In the genomic region with DNA sequence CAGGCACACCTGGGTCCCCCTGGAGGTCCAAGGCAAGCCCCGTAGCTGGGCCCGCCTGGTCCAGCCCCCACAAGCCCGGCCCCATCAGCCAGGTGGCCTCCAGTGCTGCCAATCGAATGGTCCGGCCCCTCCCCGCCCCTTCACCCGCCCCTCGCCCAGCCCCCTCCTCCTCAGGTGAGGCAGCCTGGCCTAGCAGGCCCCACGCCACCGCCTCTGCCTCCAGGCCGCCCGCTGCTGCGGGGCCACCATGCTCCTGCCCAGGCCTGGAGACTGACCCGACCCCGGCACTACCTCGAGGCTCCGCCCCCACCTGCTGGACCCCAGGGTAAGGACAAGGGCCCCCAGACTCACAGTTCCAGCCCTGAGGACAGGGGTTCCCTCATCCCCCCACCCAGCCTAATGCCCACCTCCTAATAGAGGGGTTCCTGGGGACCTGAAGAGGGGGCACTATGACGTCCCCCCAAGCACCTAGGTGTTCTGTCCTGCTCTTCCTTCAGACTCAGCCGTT, we compare ENCODE assay signal across 8 cellular contexts. TPM values are rescaled to one million over a fixed set of nuclear protein-coding genes. Genes with fewer than 3 reads are reported as not detected.
DNase-seq lines count a peak whose midpoint lies in the region; ATAC-seq lines count a peak whose summit lies in the region.

A gene (plus strand): TSS at position 174 of the 508 bp plus-strand sequence. CDS start 786 bp downstream, outside the sequence.

- peak within 1 kb of the TSS; percentile 5 for H3K9ac ChIP-seq in endocrine pancreas (ENCODE audit: control insufficient read depth, insufficient read depth, low read length)

- DNase-seq in Right ventricle myocardium superior (no peak), cardiac septum (ENCODE audit: low spot score) (no peak), T1000 (lab: John Stamatoyannopoulos, UW) (no peak), head of caudate nucleus (no peak)
- no peak for DNase-seq in naive thymus-derived CD4-positive, alpha-beta T cell

- H3K9me3 Mint-ChIP-seq in naive thymus-derived CD4-positive, alpha-beta T cell: peaks cover 0 to 3% (median 0%) of the 10 kb centered on the region in 11 donors

- peaks cover 30 to 57% (median 51%) of the 10 kb centered on the region in 7 donors for H3K4me1 Mint-ChIP-seq in naive thymus-derived CD4-positive, alpha-beta T cell

- no peaks in the 10 kb centered on the region for H3K36me3 Mint-ChIP-seq in naive thymus-derived CD4-positive, alpha-beta T cell

- H3K4me3 Mint-ChIP-seq in naive thymus-derived CD4-positive, alpha-beta T cell: peak within 1 kb of the TSS; percentile 18 to 92 (median 82)

- H3K36me3 ChIP-seq in endocrine pancreas (ENCODE audit: control insufficient read depth, insufficient read depth, low read length): no peaks in the 10 kb centered on the region
- H3K36me3 ChIP-seq in naive thymus-derived CD4-positive, alpha-beta T cell (ENCODE audit: control insufficient read depth in 2 of 3, insufficient read depth in 3 of 3, low read length in 3 of 3): no peaks in the 10 kb centered on the region

- H3K4me3 ChIP-seq in endocrine pancreas (ENCODE audit: control insufficient read depth, insufficient read depth, low read length): no peak within 1 kb of the TSS
- peak within 1 kb of the TSS; percentile 60 for H3K4me3 ChIP-seq in naive thymus-derived CD4-positive, alpha-beta T cell (ENCODE audit: low read length)

- no peaks in the 10 kb centered on the region for H3K27me3 ChIP-seq in endocrine pancreas (ENCODE audit: control insufficient read depth, insufficient read depth, low read length)
- no peaks in the 10 kb centered on the region for H3K27me3 ChIP-seq in naive thymus-derived CD4-positive, alpha-beta T cell (ENCODE audit: control insufficient read depth in 2 of 2, insufficient read depth in 2 of 2, low read length in 2 of 2)

- H3K27ac Mint-ChIP-seq in naive thymus-derived CD4-positive, alpha-beta T cell: peak within 1 kb of the TSS in 7 of 9 donors; percentile 16 to 69 (median 52)

- peaks cover 0 to 33% (median 10%) of the 10 kb centered on the region in 5 donors for H3K27me3 Mint-ChIP-seq in naive thymus-derived CD4-positive, alpha-beta T cell

- ATAC-seq in Right ventricle myocardium superior (ENCODE audit: poor library complexity): peak; percentile 6
- ATAC-seq in naive thymus-derived CD4-positive, alpha-beta T cell: no peak
- ATAC-seq in HG02973 (IDR thresholded peaks at IDR 0.05; ENCODE audit: unreplicated experiment): no peak
- no peak for ATAC-seq in HG03460 (IDR thresholded peaks at IDR 0.05; ENCODE audit: unreplicated experiment)

- H3K9me3 ChIP-seq in endocrine pancreas (ENCODE audit: control insufficient read depth, low read length): no peaks in the 10 kb centered on the region
- H3K9me3 ChIP-seq in naive thymus-derived CD4-positive, alpha-beta T cell (ENCODE audit: control insufficient read depth in 2 of 3, low read length in 3 of 3): no peaks in the 10 kb centered on the region

- intact Hi-C loops in Right ventricle myocardium superior (cut with DNase I): no loop called here
- intact Hi-C loops in cardiac septum (cut with DNase I): loop anchor here (2.0 kb wide), 1 partner anchor 97 kb away; a partner anchor contains a TSS
- intact Hi-C loops in naive thymus-derived CD4-positive, alpha-beta T cell (cut with micrococcal nuclease): loop anchor here (5.0 to 10.0 kb wide), 2 partner anchors 39 to 53 kb away; a partner anchor contains a TSS
- intact Hi-C loops in head of caudate nucleus (cut with DNase I): no loop called here

- CTCF ChIA-PET in naive thymus-derived CD4-positive, alpha-beta T cell (lab: Charles Lee): no interaction called here

- H3K27ac ChIP-seq in naive thymus-derived CD4-positive, alpha-beta T cell (ENCODE audit: low read depth, low read length): no peak within 1 kb of the TSS

- POLR2A ChIA-PET in naive thymus-derived CD4-positive, alpha-beta T cell (lab: Charles Lee): interaction anchor here (1.7 kb wide), 1 partner anchor 46 kb away, joined by 4 read pairs; no protein-coding TSS in a partner anchor

- no peaks in the 10 kb centered on the region for H3K4me1 ChIP-seq in endocrine pancreas (ENCODE audit: control insufficient read depth, insufficient read depth, low read length)
- H3K4me1 ChIP-seq in naive thymus-derived CD4-positive, alpha-beta T cell (ENCODE audit: control insufficient read depth in 2 of 2, insufficient read depth in 2 of 2, low read length in 2 of 2): peaks cover 15 to 16% of the 10 kb centered on the region in 2 donors

RNA-seq across cellular contexts. Expression of the gene that starts here (rescaled TPM):
- total RNA-seq in Right ventricle myocardium superior: 5.6 TPM
- total RNA-seq in cardiac septum: 4.9 TPM
- not detected for total RNA-seq in naive thymus-derived CD4-positive, alpha-beta T cell
- polyA plus RNA-seq in naive thymus-derived CD4-positive, alpha-beta T cell: not detected

Comparison
In these comparisons a context has a peak if more than half of its experiments do, and no peak if none do; other contexts are left out.
1. intact Hi-C loops: an anchor here in cardiac septum (2.0 kb wide) and naive thymus-derived CD4-positive, alpha-beta T cell (5.0 to 10.0 kb wide); none called in Right ventricle myocardium superior and head of caudate nucleus.